Comparison of ENCODE assay signal across 33 cellular contexts in the genomic region with DNA sequence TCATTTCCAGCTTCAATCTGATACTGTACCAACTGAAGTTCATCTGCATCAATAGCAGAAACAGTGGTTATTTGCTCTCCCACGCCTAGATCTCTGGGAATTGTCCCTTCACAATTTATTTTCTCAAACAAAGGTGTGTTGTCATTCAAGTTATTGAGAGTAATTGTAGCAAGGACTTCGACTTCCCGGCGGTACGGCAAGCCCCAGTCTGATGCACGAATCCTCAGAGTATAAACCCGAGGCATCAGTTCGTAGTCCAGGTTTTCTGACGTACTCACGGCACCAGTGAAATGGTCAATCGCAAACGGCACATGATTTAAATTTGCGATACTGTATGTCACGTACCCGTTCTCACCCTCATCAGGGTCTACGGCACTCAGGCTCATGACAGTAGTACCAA. TPM values are rescaled to one million over a fixed set of nuclear protein-coding genes. Genes with fewer than 3 reads are reported as not detected.
"Had no signal": no experiment of that assay in that cellular context is flagged by ENCODE, and none has a peak within 500 bp of the region (broad histone marks: within the 10 kb centered on the region; RNA-seq: fewer than 3 reads in every experiment).

No MANE protein-coding gene starts in this region.

- H3K27me3 ChIP-seq: brain microvascular endothelial cell, MG63, Peyer's patch, SJSA1 had no signal

- ATAC-seq: activated CD8-positive, alpha-beta T cell treated with anti-CD3 and anti-CD28 coated beads for 36 hours; activated T-cell treated with anti-CD3 and anti-CD28 coated beads, Interleukin-2, amount 50 U/mL, for 72 hours; activated T-helper 17 cell treated with anti-CD3 and anti-CD28 coated beads, Interleukin-2, amount 50 U/mL, for 72 hours; PC-3 had no signal

- DNase-seq: activated CD4-positive, alpha-beta T cell treated with anti-CD3 and anti-CD28 coated beads, Interleukin-2, amount 10 ng/mL, durations not matched to agents 24 days and 14 days; activated CD4-positive, alpha-beta T cell treated with anti-CD3 and anti-CD28 coated beads, Interleukin-2, amount 50 U/mL, for 4 hours; activated CD8-positive, alpha-beta T cell treated with anti-CD3 and anti-CD28 coated beads for 36 hours; activated effector memory CD4-positive, alpha-beta T cell treated with anti-CD3 and anti-CD28 coated beads, Interleukin-2, amount 50 U/mL, for 16 hours; activated naive CD4-positive, alpha-beta T cell; activated naive CD4-positive, alpha-beta T cell treated with anti-CD3 and anti-CD28 coated beads, Interleukin-2, amount 50 U/mL, for 16 hours; activated naive CD8-positive, alpha-beta T cell treated with anti-CD3 and anti-CD28 coated beads for 36 hours; activated T-cell treated with anti-CD3 and anti-CD28 coated beads, Interleukin-2, amount 50 U/mL, for 1 hour; activated T-cell treated with anti-CD3 and anti-CD28 coated beads, Interleukin-2, amount 50 U/mL, for 72 hours; amniotic stem cell; aorta; brain microvascular endothelial cell; Kasumi-1; KG1; MG63; MV-4-11; NCI-H1092; NCI-H1436 treated with DMSO at 0.1 percent for 48 hours; NCI-H1694 treated with DMSO at 0.1 percent for 48 hours; NCI-H2029; NCI-H510A; NCI-H526; NCI-H748 treated with DMSO at 0.1 percent for 48 hours; NK-92 treated with Interleukin-12 subunit alpha and Interleukin-12 subunit beta, amount 100 ng/mL, for 24 hours; PC-3; Peyer's patch; RPMI8226; SHP77 treated with DMSO at 0.1 percent for 48 hours; SK-N-SH had no signal

- H3K9ac ChIP-seq: SK-N-SH had no signal

- H3K9me3 ChIP-seq: MG63, Peyer's patch, SJSA1, SK-N-SH had no signal

- H3K27ac ChIP-seq: brain microvascular endothelial cell, Peyer's patch, SJSA1 had no signal

- FAIRE-seq: TTC549 had no signal

- H3K4me3 ChIP-seq: MG63, Peyer's patch, SJSA1 had no signal

RNA-seq across cellular contexts. Expression of a gene that starts 15.7 kb away (rescaled TPM):
- total RNA-seq: activated CD8-positive, alpha-beta memory T cell treated with anti-CD3 and anti-CD28 coated beads for 36 hours; activated CD8-positive, alpha-beta T cell treated with anti-CD3 and anti-CD28 coated beads for 36 hours; activated T-helper 17 cell treated with anti-CD3 and anti-CD28 coated beads, Interleukin-2, amount 50 U/mL, for 72 hours had no signal
